ENCODE assay signal across 9 cellular contexts in the genomic region with DNA sequence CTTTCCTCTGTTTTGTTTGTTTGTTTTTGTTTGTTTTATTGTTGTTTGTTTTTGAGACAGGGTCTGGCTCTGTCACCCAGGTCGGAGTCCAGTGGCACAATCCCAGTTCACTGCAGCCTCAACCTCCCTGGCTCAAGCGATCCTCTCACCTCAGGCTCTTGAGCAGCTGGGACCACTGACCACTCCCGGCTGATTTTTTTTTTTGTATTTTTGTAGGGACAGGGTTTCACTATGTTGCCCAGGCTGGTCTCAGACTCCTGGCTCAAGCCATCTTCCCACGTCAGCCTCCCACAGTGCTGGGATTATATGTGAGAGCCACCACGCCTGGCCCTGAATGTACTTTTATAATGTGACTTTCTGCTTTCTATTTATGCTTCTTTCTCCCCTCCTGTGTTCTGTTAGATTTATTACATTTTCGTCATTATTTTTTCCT. TPM values are rescaled to one million over a fixed set of nuclear protein-coding genes. Genes with fewer than 3 reads are reported as not detected.
DNase-seq lines count a peak whose midpoint lies in the region; ATAC-seq and TF ChIP-seq lines count a peak whose summit lies in the region.
"Had no signal": no experiment of that assay in that cellular context is flagged by ENCODE, and none has a peak within 500 bp of the region (broad histone marks: within the 10 kb centered on the region; RNA-seq: fewer than 3 reads in every experiment).

No MANE protein-coding gene starts in this region.

- DNase-seq in activated T-cell treated with anti-CD3 and anti-CD28 coated beads, Interleukin-2, amount 50 U/mL, for 4 hours, result no peak
- no peak for DNase-seq in activated T-cell treated with anti-CD3 and anti-CD28 coated beads for 4 hours
- no peak for DNase-seq in adipocyte (ENCODE audit: low read depth)
- no peak for DNase-seq in left lung
- no peak for DNase-seq in thoracic aorta (ENCODE audit: low spot score)
- no peak for DNase-seq in middle frontal gyrus (ENCODE audit: extremely low spot score, low spot score)
- DNase-seq in superior temporal gyrus (ENCODE audit: extremely low spot score), result no peak
- DNase-seq: amniotic stem cell had no signal

- H3K9me3 ChIP-seq in adipocyte (ENCODE audit: control insufficient read depth, low read length), result no peaks in the 10 kb centered on the region
- H3K9me3 ChIP-seq in left lung, result no peaks in the 10 kb centered on the region
- H3K9me3 ChIP-seq in thoracic aorta, result no peaks in the 10 kb centered on the region

- peaks cover 15% of the 10 kb centered on the region for H3K4me1 Mint-ChIP-seq in activated T-cell treated with anti-CD3 and anti-CD28 coated beads, Interleukin-2, amount 50 U/mL, for 4 hours (ENCODE audit: low read depth)

- H3K27me3 ChIP-seq in adipocyte (replicated peaks; ENCODE audit: control insufficient read depth, insufficient read depth, low read length), result no peaks in the 10 kb centered on the region
- no peaks in the 10 kb centered on the region for H3K27me3 ChIP-seq in left lung
- H3K27me3 ChIP-seq in thoracic aorta (replicated peaks; ENCODE audit: insufficient read depth), result no peaks in the 10 kb centered on the region

- H3K27ac ChIP-seq in left lung (peak overlapping the region in 1 of 2 donors; percentile 87), thoracic aorta (peak overlapping the region; percentile 75 to 79)

- H3K36me3 ChIP-seq in adipocyte (ENCODE audit: control insufficient read depth, insufficient read depth, low read length, severe bottlenecking) (no peaks in the 10 kb centered on the region), left lung (no peaks in the 10 kb centered on the region), thoracic aorta (no peaks in the 10 kb centered on the region)

- peak overlapping the region; percentile 82 for H3K4me3 ChIP-seq in adipocyte (ENCODE audit: low read length)
- peak overlapping the region; percentile 34 to 65 for H3K4me3 ChIP-seq in left lung
- H3K4me3 ChIP-seq in thoracic aorta, result peak overlapping the region; percentile 88

- no peaks in the 10 kb centered on the region for H3K9me3 Mint-ChIP-seq in activated T-cell treated with anti-CD3 and anti-CD28 coated beads, Interleukin-2, amount 50 U/mL, for 4 hours

- peak overlapping the region; percentile 84 for H3K4me3 Mint-ChIP-seq in activated T-cell treated with anti-CD3 and anti-CD28 coated beads, Interleukin-2, amount 50 U/mL, for 4 hours

- intact Hi-C loops in left lung (cut with DNase I), result no loop called here

- H3K36me3 Mint-ChIP-seq in activated T-cell treated with anti-CD3 and anti-CD28 coated beads, Interleukin-2, amount 50 U/mL, for 4 hours (ENCODE audit: insufficient read depth), result no peaks in the 10 kb centered on the region

- H3K4me1 ChIP-seq in adipocyte (ENCODE audit: control insufficient read depth, insufficient read depth, low read length) (peaks cover 27% of the 10 kb centered on the region), left lung (peaks cover 5 to 25% of the 10 kb centered on the region in 2 donors), thoracic aorta (ENCODE audit: control insufficient read depth in 1 of 2, low read depth in 2 of 2) (peaks cover 8 to 24% of the 10 kb centered on the region in 2 donors)

- TF ChIP-seq CTCF in left lung (IDR thresholded peaks at IDR 0.05) (no peak), thoracic aorta (IDR thresholded peaks at IDR 0.05) (no peak)

- no peak for ATAC-seq in activated T-cell treated with anti-CD3 and anti-CD28 coated beads, Interleukin-2, amount 50 U/mL, for 4 hours
- ATAC-seq in left lung, result no peak
- no peak for ATAC-seq in thoracic aorta (ENCODE audit: insufficient number of reproducible peaks, low FRiP score, low read depth)
- no peak for ATAC-seq in GM18517 (IDR thresholded peaks at IDR 0.05; ENCODE audit: unreplicated experiment)

- H3K9ac ChIP-seq in adipocyte (ENCODE audit: low read length), result peak overlapping the region; percentile 90

- no peaks in the 10 kb centered on the region for H3K27me3 Mint-ChIP-seq in activated T-cell treated with anti-CD3 and anti-CD28 coated beads, Interleukin-2, amount 50 U/mL, for 4 hours (ENCODE audit: low read depth)

RNA-seq across cellular contexts. Expression of gene CALML6, which starts 5.0 kb away (rescaled TPM):
- under 1 TPM; 0.38 to 0.61 (median 0.51) TPM for total RNA-seq in activated T-cell treated with anti-CD3 and anti-CD28 coated beads, Interleukin-2, amount 50 U/mL, for 4 hours
- total RNA-seq in left lung, result 1 to 10 TPM in 1 of 2 donors, under 1 TPM in 1; 0.67 to 1.0 TPM
- not detected for total RNA-seq in thoracic aorta

RNA-seq across cellular contexts. Expression of gene TMEM52, which starts 9.0 kb away (rescaled TPM):
- 1 to 10 TPM; 2.4 to 3.5 (median 2.5) TPM for total RNA-seq in activated T-cell treated with anti-CD3 and anti-CD28 coated beads, Interleukin-2, amount 50 U/mL, for 4 hours
- total RNA-seq in left lung (1 to 10 TPM; 1.2 to 1.6 TPM), thoracic aorta (not detected)

RNA-seq across cellular contexts. Expression of gene GNB1, which starts 19.2 kb away (rescaled TPM):
- 100 to 1,000 TPM; 354 to 395 (median 387) TPM for total RNA-seq in activated T-cell treated with anti-CD3 and anti-CD28 coated beads, Interleukin-2, amount 50 U/mL, for 4 hours
- 100 to 1,000 TPM; 347 to 360 TPM for total RNA-seq in left lung
- total RNA-seq in thoracic aorta, result 100 to 1,000 TPM; 169 to 200 TPM
